Comparison of ENCODE assay signal across 21 cellular contexts in the genomic region with DNA sequence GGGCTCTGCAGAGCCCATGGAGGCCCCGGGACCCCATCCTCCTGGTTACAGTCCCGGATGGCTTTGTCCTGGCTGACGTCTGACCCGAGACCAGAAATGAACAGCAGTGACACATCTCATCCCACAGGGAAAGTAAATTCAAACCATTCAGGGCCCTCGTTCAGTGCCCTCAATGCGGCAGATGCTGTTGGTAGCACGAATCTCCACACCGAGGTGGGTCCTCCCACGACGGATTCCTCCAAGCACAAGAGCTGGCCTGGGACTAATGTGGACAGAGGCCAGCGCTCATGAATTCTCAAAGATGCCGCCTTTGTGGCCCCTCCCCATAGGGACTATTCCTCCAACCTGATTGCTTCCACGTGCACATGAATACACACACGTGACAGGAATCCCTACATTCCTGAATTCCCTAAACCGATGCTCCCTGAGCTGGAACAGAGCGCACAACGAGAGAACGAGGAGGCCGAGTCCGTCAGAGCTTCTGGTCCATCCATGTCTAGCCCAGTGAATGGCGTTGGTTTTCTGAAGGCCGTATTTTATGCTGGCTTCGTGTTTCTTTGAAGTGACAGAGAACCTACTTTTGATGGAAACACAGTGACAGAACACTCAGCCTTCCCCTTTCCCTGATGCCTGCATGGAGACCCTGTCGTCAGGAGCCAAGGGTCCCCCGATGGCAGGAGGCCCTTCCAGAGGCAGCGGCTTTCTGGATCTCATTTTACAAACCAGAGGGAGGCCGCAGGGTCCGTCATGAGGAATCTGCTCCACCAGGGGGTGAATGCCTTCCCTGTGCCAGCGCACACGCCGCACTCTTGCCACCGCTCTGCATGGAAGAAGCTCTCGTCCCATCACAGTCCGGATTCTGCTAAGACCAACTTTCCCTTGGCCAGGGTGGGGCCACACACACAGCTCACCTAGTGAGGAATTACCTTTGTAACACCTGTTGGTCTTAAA.
"Had no signal": no experiment of that assay in that cellular context is flagged by ENCODE, and none has a peak within 500 bp of the region (broad histone marks: within the 10 kb centered on the region; RNA-seq: fewer than 3 reads in every experiment).

No MANE protein-coding gene starts in this region.

- H3K36me3 ChIP-seq: gastrocnemius medialis, heart left ventricle, lower lobe of right lung, pancreas, tibial artery had no signal

- H3K9me3 ChIP-seq: gastrocnemius medialis, heart left ventricle, lower lobe of right lung, pancreas, tibial artery had no signal

- H3K4me3 ChIP-seq: gastrocnemius medialis, heart left ventricle, lower lobe of right lung, pancreas, tibial artery had no signal

- DNase-seq: activated B cell treated with CpG ODN at 0.5 μM for 24 hours; activated CD4-positive, alpha-beta T cell treated with anti-CD3 and anti-CD28 coated beads for 48 hours; activated CD8-positive, alpha-beta T cell treated with anti-CD3 and anti-CD28 coated beads, Interleukin-2, amount 10 ng/mL, durations not matched to agents 7 days and 5 days; activated naive CD4-positive, alpha-beta T cell treated with anti-CD3 and anti-CD28 coated beads for 36 hours; activated naive CD8-positive, alpha-beta T cell treated with anti-CD3 and anti-CD28 coated beads, Interleukin-2, amount 50 U/mL, for 24 hours; activated T-cell treated with anti-CD3 and anti-CD28 coated beads for 4 hours; cerebellar nuclear complex; dermis blood vessel endothelial cell; effector memory CD8-positive, alpha-beta T cell; erythroblast; gastrocnemius medialis; immature natural killer cell; left cardiac atrium; lower lobe of right lung; midbrain; pancreas; stimulated activated CD4-positive, alpha-beta T cell treated with anti-CD3 and anti-CD28 coated beads, Interleukin-2, amount 100 ng/mL, for 48 hours; stimulated activated naive CD4-positive, alpha-beta T cell; T-helper 17 cell; tibial artery had no signal

- H3K27ac ChIP-seq: gastrocnemius medialis, heart left ventricle, lower lobe of right lung, pancreas, tibial artery had no signal

- H3K4me1 ChIP-seq: gastrocnemius medialis, heart left ventricle, lower lobe of right lung, pancreas, tibial artery had no signal

- ATAC-seq: activated CD8-positive, alpha-beta T cell treated with anti-CD3 and anti-CD28 coated beads, Interleukin-2, amount 10 ng/mL, durations not matched to agents 7 days and 5 days; activated naive CD8-positive, alpha-beta T cell treated with anti-CD3 and anti-CD28 coated beads, Interleukin-2, amount 50 U/mL, for 24 hours; effector memory CD8-positive, alpha-beta T cell; gastrocnemius medialis; heart left ventricle; left cardiac atrium; lower lobe of right lung; pancreas; T-helper 17 cell had no signal
